Comparison of ENCODE assay signal across 25 cellular contexts in the genomic region with DNA sequence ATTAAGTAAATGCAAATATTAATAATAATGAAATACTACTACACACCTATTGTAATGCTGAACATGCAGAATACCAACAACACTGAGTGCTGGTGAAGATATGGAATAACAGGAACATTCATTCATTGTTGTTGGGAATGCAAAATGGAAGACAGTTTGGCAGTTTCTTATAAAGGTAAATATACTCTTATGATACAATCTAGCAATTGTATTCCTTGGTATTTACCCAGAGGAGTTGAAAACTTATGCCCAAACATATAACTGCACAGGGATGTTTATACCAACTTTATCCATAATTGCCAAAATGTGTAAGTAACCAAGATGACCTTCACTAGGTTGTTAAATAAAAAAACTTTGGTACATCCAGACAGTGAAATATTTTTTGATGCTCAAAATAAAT.
DNase-seq lines count a peak whose midpoint lies in the region; ATAC-seq and TF ChIP-seq lines count a peak whose summit lies in the region.
"Had no signal": no experiment of that assay in that cellular context is flagged by ENCODE, and none has a peak within 500 bp of the region (broad histone marks: within the 10 kb centered on the region; RNA-seq: fewer than 3 reads in every experiment).

No MANE protein-coding gene starts in this region.

- no peak overlapping the region for H3K4me3 ChIP-seq in LNCaP clone FGC (ENCODE audit: low read depth, low read length)
- H3K4me3 ChIP-seq: A549; BLaER1; BLaER1 treated with 17β-estradiol and CSF1 and Interleukin-3, amounts not matched to agents 10 nM and 100 nM had no signal

- ATAC-seq in GM21526 (IDR thresholded peaks at IDR 0.05; ENCODE audit: low FRiP score, unreplicated experiment): no peak
- ATAC-seq: A549; CD8-positive, alpha-beta T cell had no signal

- no peak for TF ChIP-seq CTCF in LNCaP clone FGC (IDR thresholded peaks at IDR 0.05; ENCODE audit: control insufficient read depth, extremely low read depth, insufficient read depth)

- peak; percentile 56 for DNase-seq in LNCaP clone FGC (ENCODE audit: low read depth)
- DNase-seq: 8988T; ACHN; AML-193; BE2C; C1 segment of cervical spinal cord; Caco-2; Calu3; CD4-positive, alpha-beta memory T cell; CD4-positive, alpha-beta T cell; CD4-positive, CD25-positive, alpha-beta regulatory T cell; CD8-positive, alpha-beta memory T cell; CD8-positive, alpha-beta T cell; COR-L47; DMS 273 treated with DMSO at 0.1 percent for 48 hours; DMS153; DMS53; DMS79; DMS79 treated with DMSO at 0.1 percent for 48 hours; DND-41; EL had no signal
